ENCODE assay signal across 22 cellular contexts in the genomic region with DNA sequence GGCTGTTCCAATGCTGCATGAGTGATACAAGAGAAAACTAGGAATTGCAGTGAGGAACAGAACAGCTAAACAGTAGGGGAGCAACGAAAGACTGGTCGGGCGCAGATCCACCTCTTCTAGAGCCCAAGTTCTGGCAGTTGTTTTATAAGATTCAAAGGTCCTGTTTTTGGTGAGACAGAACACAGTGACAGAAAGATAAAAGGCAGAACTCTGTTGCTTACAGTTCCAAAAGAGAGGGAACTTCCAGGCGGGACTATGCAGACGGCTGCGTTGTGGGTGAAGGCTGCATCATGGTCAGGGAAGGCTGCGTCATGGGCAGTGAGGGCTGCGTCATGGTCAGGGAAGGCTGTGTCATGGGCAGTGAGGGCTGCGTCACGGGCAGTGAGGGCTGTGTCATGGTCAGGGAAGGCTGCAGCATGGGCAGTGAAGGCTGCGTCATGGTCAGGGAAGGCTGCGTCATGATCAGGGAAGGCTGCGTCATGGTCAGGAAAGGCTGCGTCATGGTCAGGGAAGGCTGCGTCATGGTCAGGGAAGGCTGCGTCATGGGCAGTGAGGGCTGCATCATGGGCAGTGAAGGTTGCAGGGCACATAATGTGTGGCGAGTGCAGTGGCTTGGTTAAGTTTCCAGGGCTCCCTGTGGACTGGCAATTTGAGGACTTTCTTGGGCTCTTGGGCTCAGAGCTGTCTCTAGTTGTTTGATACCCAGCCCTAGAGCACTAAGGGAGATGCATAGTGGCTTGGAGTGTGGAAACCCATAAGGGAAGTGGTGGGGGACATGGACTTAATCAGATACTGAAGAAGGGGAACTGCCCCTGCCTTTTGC.
"Had no signal": no experiment of that assay in that cellular context is flagged by ENCODE, and none has a peak within 500 bp of the region (broad histone marks: within the 10 kb centered on the region; RNA-seq: fewer than 3 reads in every experiment).

No MANE protein-coding gene starts in this region.

- H3K4me3 Mint-ChIP-seq: endodermal cell; naive thymus-derived CD4-positive, alpha-beta T cell; nephron progenitor cell; stimulated activated naive B cell treated with anti-CD40 and anti-IgM and Interleukin-4, amounts not matched to agents 10 μg/mL and 1 μg/mL and 100 μg/mL, for 72 hours; stimulated activated naive CD8-positive, alpha-beta T cell treated with anti-CD3 and anti-CD28 coated beads, Interleukin-15, amount 100 ng/mL, for 72 hours had no signal

- H3K9me3 ChIP-seq: colonic mucosa, heart left ventricle, pancreas, testis, tibial nerve had no signal

- H3K4me1 Mint-ChIP-seq: endodermal cell; naive thymus-derived CD4-positive, alpha-beta T cell; nephron progenitor cell; stimulated activated naive B cell treated with anti-CD40 and anti-IgM and Interleukin-4, amounts not matched to agents 10 μg/mL and 1 μg/mL and 100 μg/mL, for 72 hours; stimulated activated naive CD8-positive, alpha-beta T cell treated with anti-CD3 and anti-CD28 coated beads, Interleukin-15, amount 100 ng/mL, for 72 hours had no signal

- H3K27me3 ChIP-seq: colonic mucosa, pancreas, testis had no signal

- DNase-seq: colonic mucosa; dermis blood vessel endothelial cell; endodermal cell; erythroblast; foreskin melanocyte; heart left ventricle; hippocampal formation; left ventricle myocardium superior; mesendoderm; naive thymus-derived CD4-positive, alpha-beta T cell; nephron progenitor cell; pancreas; stimulated activated CD4-positive, alpha-beta T cell treated with anti-CD3 and anti-CD28 coated beads, Interleukin-2, amount 100 ng/mL, for 24 hours; stimulated activated CD4-positive, alpha-beta T cell treated with anti-CD3 and anti-CD28 coated beads, Interleukin-4, amount 100 ng/mL, for 4 hours; stimulated activated naive B cell treated with anti-CD40 and anti-IgM and Interleukin-4, amounts not matched to agents 10 μg/mL and 1 μg/mL and 100 μg/mL, for 72 hours; stimulated activated naive CD8-positive, alpha-beta T cell treated with anti-CD3 and anti-CD28 coated beads, Interleukin-15, amount 100 ng/mL, for 72 hours; testis had no signal

- H3K4me3 ChIP-seq: colonic mucosa, heart left ventricle, lung, pancreas, testis, tibial nerve had no signal

- H3K36me3 Mint-ChIP-seq: stimulated activated naive B cell treated with anti-CD40 and anti-IgM and Interleukin-4, amounts not matched to agents 10 μg/mL and 1 μg/mL and 100 μg/mL, for 72 hours had no signal

- H3K4me1 ChIP-seq: colonic mucosa, heart left ventricle, pancreas, testis, tibial nerve had no signal

- ATAC-seq: heart left ventricle; left colon; left ventricle myocardium superior; naive thymus-derived CD4-positive, alpha-beta T cell; pancreas; stimulated activated naive B cell treated with anti-CD40 and anti-IgM and Interleukin-4, amounts not matched to agents 10 μg/mL and 1 μg/mL and 100 μg/mL, for 72 hours; stimulated activated naive CD8-positive, alpha-beta T cell treated with anti-CD3 and anti-CD28 coated beads, Interleukin-15, amount 100 ng/mL, for 72 hours had no signal

- H3K27ac ChIP-seq: colonic mucosa, pancreas, testis, tibial nerve had no signal

- H3K9me3 Mint-ChIP-seq: endodermal cell; nephron progenitor cell; stimulated activated naive B cell treated with anti-CD40 and anti-IgM and Interleukin-4, amounts not matched to agents 10 μg/mL and 1 μg/mL and 100 μg/mL, for 72 hours; stimulated activated naive CD8-positive, alpha-beta T cell treated with anti-CD3 and anti-CD28 coated beads, Interleukin-15, amount 100 ng/mL, for 72 hours had no signal

- FAIRE-seq: endothelial cell of umbilical vein, pancreas had no signal

- H3K36me3 ChIP-seq: colonic mucosa, heart left ventricle, pancreas, tibial nerve had no signal

- H3K27ac Mint-ChIP-seq: endodermal cell; nephron progenitor cell; progenitor cell of endocrine pancreas; stimulated activated naive B cell treated with anti-CD40 and anti-IgM and Interleukin-4, amounts not matched to agents 10 μg/mL and 1 μg/mL and 100 μg/mL, for 72 hours; stimulated activated naive CD8-positive, alpha-beta T cell treated with anti-CD3 and anti-CD28 coated beads, Interleukin-15, amount 100 ng/mL, for 72 hours had no signal
